In the genomic region with DNA sequence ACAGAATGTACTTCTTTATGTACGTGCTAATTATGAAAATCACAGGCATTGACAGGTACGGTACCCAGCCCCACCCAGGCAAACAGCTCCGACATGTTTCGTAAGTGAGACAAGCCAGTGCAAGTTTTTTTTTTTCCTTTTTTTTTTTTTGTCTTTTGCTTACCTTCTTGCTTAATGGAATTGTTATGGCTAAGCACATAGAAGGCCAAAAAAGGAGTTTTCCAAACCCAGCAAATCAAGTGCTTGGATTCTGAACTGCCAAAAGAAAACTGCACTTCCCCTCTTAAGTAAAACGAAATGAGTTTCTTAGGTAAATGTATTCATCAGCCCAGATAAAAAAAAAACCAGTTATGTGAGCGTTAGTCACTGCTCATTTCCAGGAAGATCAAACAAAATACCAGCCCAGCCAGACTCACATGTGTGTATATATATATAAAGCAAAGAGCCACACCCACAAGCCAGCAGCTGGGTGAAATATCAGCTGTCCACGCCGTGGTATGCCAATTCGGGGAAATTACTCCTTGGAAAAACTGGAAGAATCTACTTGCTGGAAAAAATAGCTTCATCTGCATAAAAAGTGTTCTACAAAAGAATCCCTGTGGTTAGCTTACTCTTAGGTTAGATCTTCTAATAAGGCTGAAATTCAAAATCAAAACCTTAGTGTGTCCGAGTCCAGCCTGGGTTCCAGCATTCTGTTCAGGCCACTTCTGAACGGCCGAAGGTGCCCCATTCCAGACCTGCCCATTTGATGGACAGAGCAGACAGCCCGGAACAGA, we compare ENCODE assay signal across 8 cellular contexts. TPM values are rescaled to one million over a fixed set of nuclear protein-coding genes. Genes with fewer than 3 reads are reported as not detected.
DNase-seq lines count a peak whose midpoint lies in the region; ATAC-seq and TF ChIP-seq lines count a peak whose summit lies in the region.

No MANE protein-coding gene starts in this region.

- H3K4me1 ChIP-seq in CD4-positive, alpha-beta memory T cell (ENCODE audit: insufficient read depth, low read length) = peaks cover 81% of the 10 kb centered on the region

- CTCF ChIA-PET in CD4-positive, alpha-beta memory T cell (lab: Charles Lee; ENCODE audit: partially characterized antibody) = interaction anchor here (0.6 to 1.9 kb wide), 6 partner anchors 12 to 880 kb away, joined by 3 to 10 read pairs (median 4); no protein-coding TSS in a partner anchor

- no peak for ATAC-seq in GM21526 (IDR thresholded peaks at IDR 0.05; ENCODE audit: low FRiP score, unreplicated experiment)

- H3K27me3 Mint-ChIP-seq in CD4-positive, alpha-beta memory T cell = no peaks in the 10 kb centered on the region
- peaks cover 4% of the 10 kb centered on the region for H3K27me3 Mint-ChIP-seq in glutamatergic neuron (ENCODE audit: unreplicated experiment)

- no peaks in the 10 kb centered on the region for H3K27me3 ChIP-seq in CD4-positive, alpha-beta memory T cell (ENCODE audit: insufficient read depth, low read length)

- H3K4me3 ChIP-seq in CD4-positive, alpha-beta memory T cell (ENCODE audit: low read length in 2 of 2) = peak overlapping the region in 1 of 2 donors; percentile 6
- peak overlapping the region in 1 of 7 experiments; percentile 14 for H3K4me3 ChIP-seq in skin epidermis

- H3K36me3 Mint-ChIP-seq in CD4-positive, alpha-beta memory T cell = peaks cover 64 to 80% of the 10 kb centered on the region in 2 donors
- H3K36me3 Mint-ChIP-seq in glutamatergic neuron (ENCODE audit: unreplicated experiment) = peaks cover 20% of the 10 kb centered on the region

- peak; percentile 75 to 87 (median 81) for DNase-seq in CD4-positive, alpha-beta memory T cell
- DNase-seq in NCI-H69 (lab: John Stamatoyannopoulos, UW) (peak; percentile 22), glutamatergic neuron (no peak), UCSD-AML1 (lab: John Stamatoyannopoulos, UW; ENCODE audit: unreplicated experiment) (no peak), T1000 (lab: John Stamatoyannopoulos, UW) (no peak)
- peak; percentile 55 for DNase-seq in activated naive CD4-positive, alpha-beta T cell treated with anti-CD3 and anti-CD28 coated beads, Interleukin-2, amount 50 U/mL, for 16 hours

- no peak for TF ChIP-seq CTCF in glutamatergic neuron (IDR thresholded peaks at IDR 0.05; ENCODE audit: partially characterized antibody, unreplicated experiment)

- no peaks in the 10 kb centered on the region for H3K9me3 ChIP-seq in CD4-positive, alpha-beta memory T cell (ENCODE audit: control insufficient read depth in 1 of 2, low read length in 2 of 2)

- peaks cover 51 to 84% (median 68%) of the 10 kb centered on the region in 4 donors for H3K4me1 Mint-ChIP-seq in CD4-positive, alpha-beta memory T cell
- peaks cover 37% of the 10 kb centered on the region for H3K4me1 Mint-ChIP-seq in glutamatergic neuron (ENCODE audit: low read depth, unreplicated experiment)

- intact Hi-C loops in CD4-positive, alpha-beta memory T cell (cut with micrococcal nuclease) = loop anchor here (1.0 to 5.0 kb wide), 2 partner anchors 19 to 35 kb away; no protein-coding TSS in a partner anchor

- H3K9me3 Mint-ChIP-seq in CD4-positive, alpha-beta memory T cell = peaks cover 0 to 34% (median 0%) of the 10 kb centered on the region in 8 donors
- H3K9me3 Mint-ChIP-seq in glutamatergic neuron (ENCODE audit: unreplicated experiment) = peaks cover 7% of the 10 kb centered on the region

- peaks cover 59% of the 10 kb centered on the region for H3K36me3 ChIP-seq in CD4-positive, alpha-beta memory T cell (ENCODE audit: insufficient read depth, low read length)

- peak overlapping the region; percentile 22 to 97 (median 70) for H3K4me3 Mint-ChIP-seq in CD4-positive, alpha-beta memory T cell
- peak overlapping the region; percentile 9 for H3K4me3 Mint-ChIP-seq in glutamatergic neuron (ENCODE audit: unreplicated experiment)

- POLR2A ChIA-PET in CD4-positive, alpha-beta memory T cell (lab: Charles Lee; ENCODE audit: partially characterized antibody) = interaction anchor here (0.6 to 7.4 kb wide), 33 partner anchors 7 to 880 kb away, joined by 3 to 186 read pairs (median 5); a partner anchor contains a TSS

- peak overlapping the region; percentile 48 for H3K27ac ChIP-seq in CD4-positive, alpha-beta memory T cell (ENCODE audit: low read depth, low read length)
- peak overlapping the region in 20 of 21 experiments; percentile 56 to 100 (median 100) for H3K27ac ChIP-seq in skin epidermis

- peak overlapping the region; percentile 63 to 100 (median 97) for H3K27ac Mint-ChIP-seq in CD4-positive, alpha-beta memory T cell
- H3K27ac Mint-ChIP-seq in glutamatergic neuron (ENCODE audit: unreplicated experiment) = no peak overlapping the region

RNA-seq across cellular contexts. Expression of a gene that starts 8.0 kb away (rescaled TPM):
- total RNA-seq in CD4-positive, alpha-beta memory T cell = 100 to 1,000 TPM; 291 to 311 TPM
- 100 to 1,000 TPM; 814 to 865 TPM for polyA plus RNA-seq in CD4-positive, alpha-beta memory T cell
- total RNA-seq in glutamatergic neuron (ENCODE audit: unreplicated experiment) = 88.6 TPM

Comparison
In these comparisons a context has a peak if more than half of its experiments do, and no peak if none do; other contexts are left out.
1. DNase-seq: peak in CD4-positive, alpha-beta memory T cell (5 of 5), NCI-H69 (single experiment) and activated naive CD4-positive, alpha-beta T cell treated with anti-CD3 and anti-CD28 coated beads, Interleukin-2, amount 50 U/mL, for 16 hours (single experiment); none in glutamatergic neuron (single experiment), UCSD-AML1 (single experiment) and T1000 (single experiment).